Comparison of ENCODE assay signal across 36 cellular contexts in genomic region chr2:126998486-126998885, GRCh38.
"Had no signal": no experiment of that assay in that cellular context is flagged by ENCODE, and none has a peak within 500 bp of the region (broad histone marks: within the 10 kb centered on the region; RNA-seq: fewer than 3 reads in every experiment).

No MANE protein-coding gene starts in this region.

- H3K27ac ChIP-seq: adrenal gland, body of pancreas, brain microvascular endothelial cell, breast epithelium, VCaP had no signal

- H3K4me1 ChIP-seq: adrenal gland, breast epithelium had no signal

- H3K4me1 Mint-ChIP-seq: activated B cell treated with CpG ODN at 0.5 μM for 24 hours; activated CD4-positive, alpha-beta T cell treated with anti-CD3 and anti-CD28 coated beads, Interleukin-2, amount 10 ng/mL, durations not matched to agents 24 days and 14 days; activated naive CD8-positive, alpha-beta T cell treated with anti-CD3 and anti-CD28 coated beads for 36 hours; activated T-helper 17 cell treated with anti-CD3 and anti-CD28 coated beads, Interleukin-2, amount 50 U/mL, for 72 hours had no signal

- ATAC-seq: activated CD8-positive, alpha-beta T cell treated with anti-CD3 and anti-CD28 coated beads for 36 hours; activated naive CD4-positive, alpha-beta T cell treated with anti-CD3 and anti-CD28 coated beads, Interleukin-2, amount 50 U/mL, for 72 hours; activated T-cell treated with anti-CD3 and anti-CD28 coated beads, Interleukin-2, amount 50 U/mL, for 4 hours; activated T-cell treated with anti-CD3 and anti-CD28 coated beads, Interleukin-2, amount 50 U/mL, for 72 hours; activated T-helper 17 cell treated with anti-CD3 and anti-CD28 coated beads, Interleukin-2, amount 50 U/mL, for 72 hours; body of pancreas had no signal

- H3K9me3 ChIP-seq: adrenal gland, body of pancreas, breast epithelium had no signal

- H3K27ac Mint-ChIP-seq: activated B cell treated with CpG ODN at 0.5 μM for 24 hours; activated CD4-positive, alpha-beta memory T cell treated with anti-CD3 and anti-CD28 coated beads for 36 hours; activated CD4-positive, alpha-beta T cell treated with anti-CD3 and anti-CD28 coated beads, Interleukin-2, amount 10 ng/mL, durations not matched to agents 24 days and 14 days; activated CD8-positive, alpha-beta T cell treated with anti-CD3 and anti-CD28 coated beads for 36 hours; activated naive CD4-positive, alpha-beta T cell treated with anti-CD3 and anti-CD28 coated beads for 36 hours; activated naive CD4-positive, alpha-beta T cell treated with anti-CD3 and anti-CD28 coated beads, Interleukin-2, amount 50 U/mL, for 72 hours; activated naive CD8-positive, alpha-beta T cell treated with anti-CD3 and anti-CD28 coated beads for 36 hours; activated T-cell treated with anti-CD3 and anti-CD28 coated beads, Interleukin-2, amount 50 U/mL, for 72 hours; activated T-helper 1 cell treated with anti-CD3 and anti-CD28 coated beads, Interleukin-12 subunit alpha, Interleukin-12 subunit beta, Interleukin-2, Interleukin-4 antibody, amounts not matched to agents 30 ng/mL and 10 ng/mL and 1 ng/mL, durations not matched to agents 14 hours and 24 hours and 36 hours; T-helper 2 cell treated with Interferon-gamma antibody and Interleukin-4, amounts not matched to agents 5 μg/mL and 100 μg/mL, for 36 hours had no signal

- H3K27me3 ChIP-seq: adrenal gland, body of pancreas, brain microvascular endothelial cell, breast epithelium had no signal

- DNase-seq: activated B cell treated with CpG ODN at 0.5 μM for 24 hours; activated CD4-positive, alpha-beta memory T cell treated with anti-CD3 and anti-CD28 coated beads for 36 hours; activated CD4-positive, alpha-beta T cell treated with anti-CD3 and anti-CD28 coated beads for 4 hours; activated CD4-positive, alpha-beta T cell treated with anti-CD3 and anti-CD28 coated beads, Interleukin-2, amount 10 ng/mL, durations not matched to agents 24 days and 14 days; activated CD4-positive, alpha-beta T cell treated with anti-CD3 and anti-CD28 coated beads, Interleukin-2, amount 50 U/mL, for 1 hour; activated CD4-positive, alpha-beta T cell treated with anti-CD3 and anti-CD28 coated beads, Interleukin-2, amount 50 U/mL, for 4 hours; activated CD4-positive, CD25-positive, alpha-beta regulatory T cell treated with anti-CD3 and anti-CD28 coated beads, Interleukin-2, amount 50 U/mL, for 72 hours; activated CD8-positive, alpha-beta memory T cell treated with anti-CD3 and anti-CD28 coated beads, Interleukin-2, amount 50 U/mL, for 4 hours; activated CD8-positive, alpha-beta T cell treated with anti-CD3 and anti-CD28 coated beads for 36 hours; activated effector memory CD4-positive, alpha-beta T cell treated with anti-CD3 and anti-CD28 coated beads, Interleukin-2, amount 50 U/mL, for 16 hours; activated gamma-delta T cell treated with Interleukin-2 at 50 U/mL for 16 hours; activated naive CD4-positive, alpha-beta T cell; activated naive CD4-positive, alpha-beta T cell treated with anti-CD3 and anti-CD28 coated beads for 36 hours; activated naive CD4-positive, alpha-beta T cell treated with anti-CD3 and anti-CD28 coated beads, Interleukin-2, amount 50 U/mL, for 16 hours; activated naive CD8-positive, alpha-beta T cell treated with anti-CD3 and anti-CD28 coated beads for 36 hours; activated T-cell treated with anti-CD3 and anti-CD28 coated beads for 4 hours; activated T-cell treated with anti-CD3 and anti-CD28 coated beads, Interleukin-2, amount 50 U/mL, for 1 hour; activated T-cell treated with anti-CD3 and anti-CD28 coated beads, Interleukin-2, amount 50 U/mL, for 4 hours; activated T-cell treated with anti-CD3 and anti-CD28 coated beads, Interleukin-2, amount 50 U/mL, for 72 hours; adrenal gland; amniotic stem cell; aorta; body of pancreas; brain microvascular endothelial cell; central memory CD4-positive, alpha-beta T cell; T-helper 2 cell; T-helper 9 cell had no signal

- H3K27me3 Mint-ChIP-seq: activated naive CD8-positive, alpha-beta T cell treated with anti-CD3 and anti-CD28 coated beads for 36 hours had no signal

- H3K36me3 ChIP-seq: adrenal gland, brain microvascular endothelial cell, breast epithelium had no signal

- H3K4me3 ChIP-seq: adrenal gland, body of pancreas, breast epithelium had no signal

- H3K9me3 Mint-ChIP-seq: activated B cell treated with CpG ODN at 0.5 μM for 24 hours; activated CD4-positive, alpha-beta memory T cell treated with anti-CD3 and anti-CD28 coated beads for 36 hours; activated CD4-positive, alpha-beta T cell treated with anti-CD3 and anti-CD28 coated beads, Interleukin-2, amount 10 ng/mL, durations not matched to agents 24 days and 14 days; activated CD8-positive, alpha-beta T cell treated with anti-CD3 and anti-CD28 coated beads for 36 hours; activated naive CD4-positive, alpha-beta T cell treated with anti-CD3 and anti-CD28 coated beads for 36 hours; activated naive CD4-positive, alpha-beta T cell treated with anti-CD3 and anti-CD28 coated beads, Interleukin-2, amount 50 U/mL, for 72 hours; activated naive CD8-positive, alpha-beta T cell treated with anti-CD3 and anti-CD28 coated beads for 36 hours; activated T-cell treated with anti-CD3 and anti-CD28 coated beads, Interleukin-2, amount 50 U/mL, for 4 hours; activated T-cell treated with anti-CD3 and anti-CD28 coated beads, Interleukin-2, amount 50 U/mL, for 72 hours; activated T-helper 1 cell treated with anti-CD3 and anti-CD28 coated beads, Interleukin-12 subunit alpha, Interleukin-12 subunit beta, Interleukin-2, Interleukin-4 antibody, amounts not matched to agents 30 ng/mL and 10 ng/mL and 1 ng/mL, durations not matched to agents 14 hours and 24 hours and 36 hours; activated T-helper 17 cell treated with anti-CD3 and anti-CD28 coated beads, Interleukin-2, amount 50 U/mL, for 72 hours; T-helper 2 cell treated with Interferon-gamma antibody and Interleukin-4, amounts not matched to agents 5 μg/mL and 100 μg/mL, for 36 hours had no signal

- FAIRE-seq: astrocyte, colon, TTC549 had no signal

- H3K4me3 Mint-ChIP-seq: activated B cell treated with CpG ODN at 0.5 μM for 24 hours; activated CD4-positive, alpha-beta memory T cell treated with anti-CD3 and anti-CD28 coated beads for 36 hours; activated CD4-positive, alpha-beta T cell treated with anti-CD3 and anti-CD28 coated beads, Interleukin-2, amount 10 ng/mL, durations not matched to agents 24 days and 14 days; activated CD8-positive, alpha-beta T cell treated with anti-CD3 and anti-CD28 coated beads for 36 hours; activated naive CD4-positive, alpha-beta T cell treated with anti-CD3 and anti-CD28 coated beads for 36 hours; activated naive CD8-positive, alpha-beta T cell treated with anti-CD3 and anti-CD28 coated beads for 36 hours; activated T-cell treated with anti-CD3 and anti-CD28 coated beads, Interleukin-2, amount 50 U/mL, for 4 hours; activated T-cell treated with anti-CD3 and anti-CD28 coated beads, Interleukin-2, amount 50 U/mL, for 72 hours; activated T-helper 1 cell treated with anti-CD3 and anti-CD28 coated beads, Interleukin-12 subunit alpha, Interleukin-12 subunit beta, Interleukin-2, Interleukin-4 antibody, amounts not matched to agents 30 ng/mL and 10 ng/mL and 1 ng/mL, durations not matched to agents 14 hours and 24 hours and 36 hours; activated T-helper 17 cell treated with anti-CD3 and anti-CD28 coated beads, Interleukin-2, amount 50 U/mL, for 72 hours; T-helper 2 cell treated with Interferon-gamma antibody and Interleukin-4, amounts not matched to agents 5 μg/mL and 100 μg/mL, for 36 hours had no signal

- H3K36me3 Mint-ChIP-seq: activated CD4-positive, alpha-beta memory T cell treated with anti-CD3 and anti-CD28 coated beads for 36 hours; activated naive CD4-positive, alpha-beta T cell treated with anti-CD3 and anti-CD28 coated beads, Interleukin-2, amount 50 U/mL, for 72 hours; activated naive CD8-positive, alpha-beta T cell treated with anti-CD3 and anti-CD28 coated beads for 36 hours had no signal
